In the genomic region with DNA sequence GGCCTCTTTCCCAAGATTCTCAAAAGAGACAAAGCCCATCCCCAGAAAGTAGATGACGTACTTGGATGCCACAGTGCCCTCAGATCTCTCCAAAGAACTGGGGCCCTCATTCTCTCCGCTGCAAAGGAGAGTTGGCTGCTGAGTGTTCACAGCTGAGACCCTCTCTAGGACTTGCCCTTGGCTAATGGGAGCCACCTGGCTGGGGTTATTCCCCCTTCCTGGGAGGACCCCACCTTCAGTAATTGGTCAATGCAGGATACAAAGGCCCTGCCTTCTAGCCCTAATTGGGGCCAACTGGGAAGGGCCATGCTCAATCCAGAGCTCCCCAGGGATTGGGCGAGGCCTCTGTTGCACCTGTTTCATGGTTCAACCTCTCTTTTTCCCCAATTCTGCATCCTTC, we compare ENCODE assay signal across 26 cellular contexts.
"Had no signal": no experiment of that assay in that cellular context is flagged by ENCODE, and none has a peak within 500 bp of the region (broad histone marks: within the 10 kb centered on the region; RNA-seq: fewer than 3 reads in every experiment).

No MANE protein-coding gene starts in this region.

- DNase-seq: dermis blood vessel endothelial cell; effector memory CD4-positive, alpha-beta T cell; erythroblast; esophagus squamous epithelium; foreskin melanocyte; glutamatergic neuron; heart right ventricle; hippocampal formation; left cardiac atrium; left lung; lower lobe of right lung; naive thymus-derived CD8-positive, alpha-beta T cell; nephron progenitor cell; stimulated activated CD4-positive, alpha-beta T cell treated with anti-CD3 and anti-CD28 coated beads, Interleukin-12 subunit alpha, Interleukin-12 subunit beta, amount 100 ng/mL, for 4 hours; stimulated activated CD4-positive, alpha-beta T cell treated with anti-CD3 and anti-CD28 coated beads, Interleukin-1b, Interleukin-23, amount 100 ng/mL, for 48 hours; stimulated activated CD4-positive, alpha-beta T cell treated with anti-CD3 and anti-CD28 coated beads, Interleukin-4, amount 100 ng/mL, for 1 hour; stimulated activated CD8-positive, alpha-beta memory T cell treated with anti-CD3 and anti-CD28 coated beads, Interleukin-4, amount 100 ng/mL, for 48 hours; stimulated activated naive CD4-positive, alpha-beta T cell; stimulated activated naive CD8-positive, alpha-beta T cell treated with anti-CD3 and anti-CD28 coated beads, Interleukin-15, amount 100 ng/mL, for 72 hours; transverse colon had no signal

- H3K9me3 Mint-ChIP-seq: naive thymus-derived CD8-positive, alpha-beta T cell; stimulated activated naive CD8-positive, alpha-beta T cell treated with anti-CD3 and anti-CD28 coated beads, Interleukin-15, amount 100 ng/mL, for 72 hours had no signal

- H3K4me3 ChIP-seq: coronary artery, esophagus squamous epithelium, heart right ventricle, left lung, lower lobe of right lung, smooth muscle cell, suprapubic skin, transverse colon had no signal

- H3K27me3 Mint-ChIP-seq: progenitor cell of endocrine pancreas; stimulated activated naive CD8-positive, alpha-beta T cell treated with anti-CD3 and anti-CD28 coated beads, Interleukin-15, amount 100 ng/mL, for 72 hours had no signal

- H3K9me3 ChIP-seq: esophagus squamous epithelium, heart right ventricle, left lung, lower lobe of right lung, neutrophil, suprapubic skin, transverse colon had no signal

- H3K4me1 Mint-ChIP-seq: stimulated activated naive CD8-positive, alpha-beta T cell treated with anti-CD3 and anti-CD28 coated beads, Interleukin-15, amount 100 ng/mL, for 72 hours had no signal

- H3K9ac ChIP-seq: parathyroid adenoma had no signal

- H3K27me3 ChIP-seq: esophagus squamous epithelium, heart right ventricle, left lung, neutrophil, suprapubic skin, transverse colon had no signal

- H3K4me3 Mint-ChIP-seq: naive thymus-derived CD8-positive, alpha-beta T cell; nephron progenitor cell; stimulated activated naive CD8-positive, alpha-beta T cell treated with anti-CD3 and anti-CD28 coated beads, Interleukin-15, amount 100 ng/mL, for 72 hours had no signal

- H3K4me1 ChIP-seq: parathyroid adenoma had no signal

- H3K27ac ChIP-seq: coronary artery, esophagus squamous epithelium, left lung, lower lobe of right lung, neutrophil, parathyroid adenoma, suprapubic skin, transverse colon had no signal

- H3K36me3 ChIP-seq: esophagus squamous epithelium, heart right ventricle, left lung, lower lobe of right lung, neutrophil, suprapubic skin, transverse colon had no signal

- H3K27ac Mint-ChIP-seq: naive thymus-derived CD8-positive, alpha-beta T cell; nephron progenitor cell; progenitor cell of endocrine pancreas; stimulated activated naive CD8-positive, alpha-beta T cell treated with anti-CD3 and anti-CD28 coated beads, Interleukin-15, amount 100 ng/mL, for 72 hours had no signal
